ENCODE assay signal across 24 cellular contexts in genomic region chr11:107834995-107835394, GRCh38. TPM values are rescaled to one million over a fixed set of nuclear protein-coding genes. Genes with fewer than 3 reads are reported as not detected.
DNase-seq lines count a peak whose midpoint lies in the region; ATAC-seq and TF ChIP-seq lines count a peak whose summit lies in the region.
"Had no signal": no experiment of that assay in that cellular context is flagged by ENCODE, and none has a peak within 500 bp of the region (broad histone marks: within the 10 kb centered on the region; RNA-seq: fewer than 3 reads in every experiment).

No MANE protein-coding gene starts in this region.

- H3K4me3 ChIP-seq in Karpas-422 (ENCODE audit: low read length): no peak overlapping the region
- H3K4me3 ChIP-seq in epithelial cell of proximal tubule (ENCODE audit: low read depth, low read length): no peak overlapping the region
- H3K4me3 ChIP-seq: HAP-1 had no signal

- H3K4me2 ChIP-seq in Karpas-422 (ENCODE audit: low read depth, low read length, poor library complexity, severe bottlenecking): no peak overlapping the region

- H3K27ac Mint-ChIP-seq in nephron progenitor cell: peak overlapping the region; percentile 76
- H3K27ac Mint-ChIP-seq: T-cell had no signal

- ATAC-seq in HG03571 (IDR thresholded peaks at IDR 0.05; ENCODE audit: unreplicated experiment): no peak
- ATAC-seq: SK-N-SH treated with all-trans-retinoic acid at 6 μM for 48 hours, T-cell had no signal

- H3K36me3 ChIP-seq in Karpas-422 (ENCODE audit: insufficient read depth, low read length): no peaks in the 10 kb centered on the region
- H3K36me3 ChIP-seq: HAP-1 had no signal

- H3K4me3 Mint-ChIP-seq in nephron progenitor cell: no peak overlapping the region
- H3K4me3 Mint-ChIP-seq: T-cell had no signal

- H3K79me2 ChIP-seq in Karpas-422 (ENCODE audit: low read length): peaks cover 98% of the 10 kb centered on the region

- H3K4me1 ChIP-seq in Karpas-422 (ENCODE audit: low read length): peaks cover 5% of the 10 kb centered on the region
- H3K4me1 ChIP-seq: HAP-1 had no signal

- peaks cover 7% of the 10 kb centered on the region for H3K27me3 Mint-ChIP-seq in nephron progenitor cell (ENCODE audit: low read depth, poor library complexity)
- H3K27me3 Mint-ChIP-seq: T-cell had no signal

- peaks cover 37% of the 10 kb centered on the region for H3K4me1 Mint-ChIP-seq in nephron progenitor cell

- no peak overlapping the region for H3K9ac ChIP-seq in Karpas-422 (ENCODE audit: low read length)

- H3K9me3 Mint-ChIP-seq in nephron progenitor cell: peaks cover 3% of the 10 kb centered on the region
- H3K9me3 Mint-ChIP-seq: T-cell had no signal

- H3K9me2 ChIP-seq in Karpas-422 (replicated peaks; ENCODE audit: insufficient read depth, low read length): no peaks in the 10 kb centered on the region

- H4K20me1 ChIP-seq in Karpas-422 (ENCODE audit: insufficient read depth, low read depth, low read length): peaks cover 9% of the 10 kb centered on the region; the same call in 1 of the 2 replicates

- no peaks in the 10 kb centered on the region for H3K27me3 ChIP-seq in Karpas-422 (ENCODE audit: low read length)

- H2AFZ ChIP-seq in Karpas-422 (ENCODE audit: low read length): no peak overlapping the region

- no peaks in the 10 kb centered on the region for H3K36me3 Mint-ChIP-seq in nephron progenitor cell (ENCODE audit: low read depth)

- no peaks in the 10 kb centered on the region for H3K9me3 ChIP-seq in Karpas-422 (ENCODE audit: low read length)
- H3K9me3 ChIP-seq: HAP-1 had no signal

- DNase-seq in DMS53 (lab: John Stamatoyannopoulos, UW): peak; percentile 12
- DNase-seq in DMS53 treated with DMSO at 0.1 percent for 48 hours (lab: John Stamatoyannopoulos, UW; ENCODE audit: unreplicated experiment): no peak
- peak; percentile 44 for DNase-seq in Karpas-422
- DNase-seq in epithelial cell of proximal tubule (ENCODE audit: low read depth): no peak
- DNase-seq in nephron progenitor cell: no peak
- no peak for DNase-seq in NCI-H2227 (lab: John Stamatoyannopoulos, UW; ENCODE audit: unreplicated experiment)
- no peak for DNase-seq in HuH-7.5 (ENCODE audit: low spot score)
- DNase-seq: AML-193, DMS 273 treated with DMSO at 0.1 percent for 48 hours, GDM1, MM.1S, NCI-H1092, NCI-H2081, NCI-H226, NCI-H524, OCI-M1, RPMI8226, SIG-M5, T-cell had no signal

- no peak overlapping the region for H3K27ac ChIP-seq in Karpas-422 (ENCODE audit: low read length)
- H3K27ac ChIP-seq: 22Rv1, C4-2B had no signal

- TF ChIP-seq CTCF in epithelial cell of proximal tubule (conservative IDR thresholded peaks at IDR 0.05; ENCODE audit: low read depth, low read length) (peak; percentile 3), nephron progenitor cell (IDR thresholded peaks at IDR 0.05) (no peak)

RNA-seq across cellular contexts. Expression of gene SLC35F2, which starts 23.6 kb away (rescaled TPM):
- 115 and 135 TPM in 2 replicates for total RNA-seq in Karpas-422 (2014; rRNA removed; shearing (Covaris generic); ENCODE audit: low replicate concordance)
- 41.2 and 50.1 TPM in 2 replicates for total RNA-seq in epithelial cell of proximal tubule

Comparison
In these comparisons a context has a peak if more than half of its experiments do, and no peak if none do; other contexts are left out.
1. DNase-seq: peak in DMS53 (single experiment) and Karpas-422 (single experiment); none in DMS53 treated with DMSO at 0.1 percent for 48 hours (single experiment), epithelial cell of proximal tubule (single experiment), nephron progenitor cell (single experiment), NCI-H2227 (single experiment) and HuH-7.5 (single experiment).